1 cellular context compared by ENCODE assay signal in the genomic region with DNA sequence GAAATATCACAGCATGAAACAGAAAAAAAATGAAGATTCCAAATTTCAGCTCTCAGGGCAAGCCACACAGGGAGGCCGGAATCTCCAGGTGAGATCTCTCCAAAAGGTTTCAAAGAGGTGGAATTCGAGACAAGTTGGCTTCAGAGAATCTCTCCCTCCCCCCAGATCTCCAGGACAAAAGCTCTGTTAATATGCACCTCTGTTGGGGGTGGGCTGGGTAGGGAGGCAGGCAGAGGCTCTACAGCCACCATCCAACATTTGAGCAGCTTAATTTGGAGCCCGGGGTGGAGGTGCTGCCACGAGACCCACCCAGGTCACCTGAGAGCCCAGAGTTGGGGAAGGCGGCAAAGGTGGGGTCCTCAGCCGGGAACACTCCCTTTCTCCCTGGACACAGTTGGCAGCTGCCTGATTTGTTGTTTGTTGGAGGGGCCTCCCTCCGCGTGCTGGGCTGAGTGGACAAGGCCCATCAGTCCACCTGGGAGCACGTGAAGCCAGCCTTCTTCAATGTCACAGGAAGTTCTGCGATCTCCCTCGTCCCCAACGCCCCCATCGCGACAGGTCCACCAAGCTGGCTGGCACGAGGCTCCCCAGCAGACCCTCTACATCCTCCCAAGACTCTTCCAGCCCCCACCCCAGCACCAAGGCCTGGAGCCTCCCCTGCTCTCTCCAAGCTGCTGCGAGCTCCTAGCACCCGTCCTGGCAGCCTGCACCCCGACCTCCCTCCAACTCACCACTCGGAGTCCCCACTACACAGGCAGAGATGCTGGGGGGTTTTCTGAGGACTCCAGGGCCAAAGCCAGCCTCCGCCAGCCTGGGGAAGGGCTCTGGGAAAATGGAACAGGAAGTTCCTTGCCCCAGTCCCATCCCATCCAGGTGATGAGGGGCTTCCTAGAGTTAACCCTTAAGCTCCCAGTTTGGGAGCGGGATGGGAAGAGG.
TF ChIP-seq lines count a peak whose summit lies in the region.

A gene (minus strand): TSS at position 836 of the 936 bp plus-strand sequence. CDS start 6,357 bp downstream, outside the sequence.

TF ChIP-seq in A549, 52 proteins besides CTCF, POLR2A, EP300 and RAD21:
- TF ChIP-seq RARB (CRISPR knock-in tag; IDR thresholded peaks at IDR 0.05) (no peak), HOXB5 (CRISPR knock-in tag; IDR thresholded peaks at IDR 0.05) (no peak), FOSL2 (IDR thresholded peaks at IDR 0.05) (no peak), FOSL2 (CRISPR knock-in tag; IDR thresholded peaks at IDR 0.05) (no peak), TP53 (CRISPR knock-in tag; IDR thresholded peaks at IDR 0.05) (no peak), RCOR1 (IDR thresholded peaks at IDR 0.05; ENCODE audit: low read depth, low read length) (no peak), EHMT2 (IDR thresholded peaks at IDR 0.05; ENCODE audit: low read depth) (no peak), POLR2AphosphoS2 (conservative IDR thresholded peaks at IDR 0.05; ENCODE audit: low read length) (no peak), KDM5A (IDR thresholded peaks at IDR 0.05) (no peak), BHLHE40 (IDR thresholded peaks at IDR 0.05; ENCODE audit: low read depth, low read length) (no peak), SREBF2 (IDR thresholded peaks at IDR 0.05) (no peak), RFX5 (IDR thresholded peaks at IDR 0.05) (no peak), CBX2 (IDR thresholded peaks at IDR 0.05; ENCODE audit: borderline replicate concordance, low read depth) (no peak), HEYL (CRISPR knock-in tag; IDR thresholded peaks at IDR 0.05) (no peak), NR3C1 (IDR thresholded peaks at IDR 0.05) (no peak), HOXA7 (CRISPR knock-in tag; IDR thresholded peaks at IDR 0.05) (no peak), ZNF302 (CRISPR knock-in tag; IDR thresholded peaks at IDR 0.05) (no peak)
- TF ChIP-seq, protein P1, sequence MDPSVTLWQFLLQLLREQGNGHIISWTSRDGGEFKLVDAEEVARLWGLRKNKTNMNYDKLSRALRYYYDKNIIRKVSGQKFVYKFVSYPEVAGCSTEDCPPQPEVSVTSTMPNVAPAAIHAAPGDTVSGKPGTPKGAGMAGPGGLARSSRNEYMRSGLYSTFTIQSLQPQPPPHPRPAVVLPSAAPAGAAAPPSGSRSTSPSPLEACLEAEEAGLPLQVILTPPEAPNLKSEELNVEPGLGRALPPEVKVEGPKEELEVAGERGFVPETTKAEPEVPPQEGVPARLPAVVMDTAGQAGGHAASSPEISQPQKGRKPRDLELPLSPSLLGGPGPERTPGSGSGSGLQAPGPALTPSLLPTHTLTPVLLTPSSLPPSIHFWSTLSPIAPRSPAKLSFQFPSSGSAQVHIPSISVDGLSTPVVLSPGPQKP (IDR thresholded peaks at IDR 0.05; ENCODE audit: low read depth, low read length) = no peak
- TF ChIP-seq, protein P2, sequence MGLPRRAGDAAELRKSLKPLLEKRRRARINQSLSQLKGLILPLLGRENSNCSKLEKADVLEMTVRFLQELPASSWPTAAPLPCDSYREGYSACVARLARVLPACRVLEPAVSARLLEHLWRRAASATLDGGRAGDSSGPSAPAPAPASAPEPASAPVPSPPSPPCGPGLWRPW (IDR thresholded peaks at IDR 0.05) = no peak
- TF ChIP-seq, protein P3, sequence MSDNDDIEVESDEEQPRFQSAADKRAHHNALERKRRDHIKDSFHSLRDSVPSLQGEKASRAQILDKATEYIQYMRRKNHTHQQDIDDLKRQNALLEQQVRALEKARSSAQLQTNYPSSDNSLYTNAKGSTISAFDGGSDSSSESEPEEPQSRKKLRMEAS (IDR thresholded peaks at IDR 0.05) = no peak
